8 cellular contexts compared by ENCODE assay signal in genomic region chr19:3054972-3055740, GRCh38. TPM values are rescaled to one million over a fixed set of nuclear protein-coding genes. Genes with fewer than 3 reads are reported as not detected.
DNase-seq lines count a peak whose midpoint lies in the region; TF ChIP-seq lines count a peak whose summit lies in the region.

No MANE protein-coding gene starts in this region.

- peaks cover 55% of the 10 kb centered on the region for H3K36me3 ChIP-seq in CD8-positive, alpha-beta memory T cell (ENCODE audit: insufficient read depth, low read length)
- peaks cover 55 to 58% of the 10 kb centered on the region in 2 experiments for H3K36me3 ChIP-seq in trophoblast cell (ENCODE audit: control insufficient read depth in 1 of 2, insufficient read depth in 2 of 2, low read length in 2 of 2)
- peaks cover 0 to 71% (median 22%) of the 10 kb centered on the region in 3 donors for H3K36me3 ChIP-seq in tibial nerve

- no peak overlapping the region for H3K4ac ChIP-seq in trophoblast cell (ENCODE audit: low read depth, low read length)

- no peak for TF ChIP-seq POLR2A in tibial nerve (IDR thresholded peaks at IDR 0.05)

- H3K4me3 Mint-ChIP-seq in CD8-positive, alpha-beta memory T cell = peak overlapping the region in 3 of 7 donors; percentile 28 to 58 (median 44)

- TF ChIP-seq CTCF in epithelial cell of esophagus (IDR thresholded peaks at IDR 0.05; ENCODE audit: insufficient read depth, low read depth, low read length, missing control alignments) (no peak), tibial nerve (IDR thresholded peaks at IDR 0.05) (no peak)

- H3K14ac ChIP-seq in trophoblast cell (ENCODE audit: low read length) = no peak overlapping the region

- peaks cover 62% of the 10 kb centered on the region for H3K4me1 ChIP-seq in CD8-positive, alpha-beta memory T cell (ENCODE audit: insufficient read depth, low read length)
- H3K4me1 ChIP-seq in trophoblast cell (ENCODE audit: control insufficient read depth in 1 of 2, insufficient read depth in 2 of 2, low read length in 2 of 2) (peaks cover 11 to 20% of the 10 kb centered on the region in 2 experiments), tibial nerve (peaks cover 0 to 77% (median 27%) of the 10 kb centered on the region in 4 donors)

- DNase-seq in CD8-positive, alpha-beta memory T cell = no peak
- DNase-seq in M059J (ENCODE audit: low read depth) = peak; percentile 41
- DNase-seq in epithelial cell of esophagus (ENCODE audit: low read depth) = peak; percentile 88
- DNase-seq in trophoblast cell = peak in 1 of 2 donors; percentile 61
- DNase-seq in MV-4-11 (lab: John Stamatoyannopoulos, UW) = no peak
- no peak for DNase-seq in NOMO-1 treated with dmso at 0.1 percent for 144 hours (lab: John Stamatoyannopoulos, UW; ENCODE audit: unreplicated experiment)
- DNase-seq in stimulated activated CD4-positive, alpha-beta T cell treated with anti-CD3 and anti-CD28 coated beads, Interleukin-2, amount 100 ng/mL, for 24 hours = no peak
- no peak for DNase-seq in tibial nerve (ENCODE audit: low spot score in 2 of 2)

- no peak overlapping the region for H2BK120ac ChIP-seq in trophoblast cell (ENCODE audit: insufficient read depth, low read length, poor library complexity)

- WGBS in trophoblast cell (ENCODE audit: extremely low coverage, insufficient coverage, insufficient read length) = no CpG with 5 or more reads among the region's 20 CpGs
- WGBS in tibial nerve, 2 donors = 75 to 78% methylated on average over 19 to 20 of the region's 20 CpGs

- no peak for TF ChIP-seq EP300 in tibial nerve (IDR thresholded peaks at IDR 0.05)

- peak overlapping the region in 5 of 8 donors; percentile 17 to 87 (median 72) for H3K27ac Mint-ChIP-seq in CD8-positive, alpha-beta memory T cell

- peaks cover 2% of the 10 kb centered on the region for H3K79me1 ChIP-seq in trophoblast cell (ENCODE audit: low read length)

- H3K36me3 Mint-ChIP-seq in CD8-positive, alpha-beta memory T cell = peaks cover 0 to 64% (median 13%) of the 10 kb centered on the region in 3 donors

- CTCF ChIA-PET in CD8-positive, alpha-beta memory T cell (lab: Charles Lee) = interaction anchor here (2.7 kb wide), 1 partner anchor 19 kb away, joined by 8 read pairs; no protein-coding TSS in a partner anchor

- H4K8ac ChIP-seq in trophoblast cell (ENCODE audit: low read depth, low read length) = no peak overlapping the region

- no peak overlapping the region for H2AFZ ChIP-seq in trophoblast cell (ENCODE audit: insufficient read depth, low read length, poor library complexity)

- H3K9me3 ChIP-seq in CD8-positive, alpha-beta memory T cell (ENCODE audit: low read length) = no peaks in the 10 kb centered on the region
- peaks cover 4% of the 10 kb centered on the region for H3K9me3 ChIP-seq in trophoblast cell (ENCODE audit: insufficient read depth, low read depth, low read length)
- H3K9me3 ChIP-seq in tibial nerve = no peaks in the 10 kb centered on the region

- H4K12ac ChIP-seq in trophoblast cell (ENCODE audit: low read depth, low read length) = no peak overlapping the region

- no peaks in the 10 kb centered on the region for H3K9me3 Mint-ChIP-seq in CD8-positive, alpha-beta memory T cell

- no peak overlapping the region for H3K27ac ChIP-seq in CD8-positive, alpha-beta memory T cell (ENCODE audit: low read depth, low read length)
- no peak overlapping the region for H3K27ac ChIP-seq in trophoblast cell (ENCODE audit: low read depth, low read length)
- peak overlapping the region in 2 of 4 donors; percentile 91 to 99 for H3K27ac ChIP-seq in tibial nerve

- POLR2A ChIA-PET in CD8-positive, alpha-beta memory T cell (lab: Charles Lee) = interaction anchor here (1.3 to 3.4 kb wide), 2 partner anchors 19 to 104 kb away, joined by 3 to 27 read pairs; no protein-coding TSS in a partner anchor

- H2BK12ac ChIP-seq in trophoblast cell (ENCODE audit: low read length) = no peak overlapping the region

- H3K18ac ChIP-seq in trophoblast cell (ENCODE audit: low read length) = no peak overlapping the region

- no peaks in the 10 kb centered on the region for H3K79me2 ChIP-seq in trophoblast cell (ENCODE audit: control insufficient read depth, insufficient read depth, low read length, poor library complexity)

- peaks cover 29 to 52% (median 31%) of the 10 kb centered on the region in 3 donors for H3K4me1 Mint-ChIP-seq in CD8-positive, alpha-beta memory T cell

- H3K4me2 ChIP-seq in trophoblast cell (ENCODE audit: low read length) = no peak overlapping the region

- no peak overlapping the region for H2BK5ac ChIP-seq in trophoblast cell (ENCODE audit: low read depth, low read length, poor library complexity)

- no peak overlapping the region for H2AK5ac ChIP-seq in trophoblast cell (ENCODE audit: low read length)

- no peak overlapping the region for H3K4me3 ChIP-seq in CD8-positive, alpha-beta memory T cell (ENCODE audit: low read length)
- H3K4me3 ChIP-seq in epithelial cell of esophagus (ENCODE audit: low read length) = peak overlapping the region; percentile 20
- H3K4me3 ChIP-seq in trophoblast cell (ENCODE audit: low read depth, low read length) = peak overlapping the region; percentile 6
- no peak overlapping the region for H3K4me3 ChIP-seq in tibial nerve

- no peaks in the 10 kb centered on the region for H3K27me3 Mint-ChIP-seq in CD8-positive, alpha-beta memory T cell

- H3K23ac ChIP-seq in trophoblast cell (ENCODE audit: low read length) = no peak overlapping the region

- no peaks in the 10 kb centered on the region for H3K27me3 ChIP-seq in CD8-positive, alpha-beta memory T cell (ENCODE audit: insufficient read depth, low read length, poor library complexity, severe bottlenecking)
- no peaks in the 10 kb centered on the region for H3K27me3 ChIP-seq in trophoblast cell (ENCODE audit: insufficient read depth, low read length)
- H3K27me3 ChIP-seq in tibial nerve = no peaks in the 10 kb centered on the region

- no peak overlapping the region for H3K9ac ChIP-seq in trophoblast cell (ENCODE audit: low read length)

- no peak overlapping the region for H4K91ac ChIP-seq in trophoblast cell (ENCODE audit: low read depth, low read length)

RNA-seq across cellular contexts. Expression of gene TLE5, which starts 7.1 kb away (rescaled TPM):
- 100 to 1,000 TPM; 335 to 352 TPM for total RNA-seq in CD8-positive, alpha-beta memory T cell
- 753 TPM for polyA plus RNA-seq in CD8-positive, alpha-beta memory T cell
- 186 and 200 TPM in 2 replicates for total RNA-seq in M059J (2014; rRNA removed; shearing (Covaris generic))
- polyA plus RNA-seq in trophoblast cell (2013) = 183 and 188 TPM in 2 replicates
- 1,000 to 10,000 TPM in 1 of 4 donors, 100 to 1,000 TPM in 3; 449 to 1,111 (median 479) TPM for total RNA-seq in tibial nerve

RNA-seq across cellular contexts. Expression of gene TLE2, which starts 26.1 kb away (rescaled TPM):
- 1 to 10 TPM; 3.8 to 5.3 TPM for total RNA-seq in CD8-positive, alpha-beta memory T cell
- 5.0 TPM for polyA plus RNA-seq in CD8-positive, alpha-beta memory T cell
- not detected in 2 replicates for total RNA-seq in M059J (2014; rRNA removed; shearing (Covaris generic))
- 1.2 and 1.4 TPM in 2 replicates for polyA plus RNA-seq in trophoblast cell (2013)
- total RNA-seq in tibial nerve = 100 to 1,000 TPM in 3 of 4 donors, 10 to 100 TPM in 1; 87.5 to 184 (median 122) TPM

RNA-seq across cellular contexts. Expression of gene GNA11, which starts 39.0 kb away (rescaled TPM):
- 1 to 10 TPM; 5.8 TPM for total RNA-seq in CD8-positive, alpha-beta memory T cell
- 0.10 TPM for polyA plus RNA-seq in CD8-positive, alpha-beta memory T cell
- 38.0 and 69.7 TPM in 2 replicates for total RNA-seq in M059J (2014; rRNA removed; shearing (Covaris generic))
- polyA plus RNA-seq in trophoblast cell (2013) = 41.4 and 43.4 TPM in 2 replicates
- total RNA-seq in tibial nerve = 100 to 1,000 TPM in 3 of 4 donors, 10 to 100 TPM in 1; 65.1 to 114 (median 107) TPM

Comparison
In these comparisons a context has a peak if more than half of its experiments do, and no peak if none do; other contexts are left out.
1. DNase-seq: peak in M059J (single experiment) and epithelial cell of esophagus (single experiment); none in CD8-positive, alpha-beta memory T cell (0 of 5), MV-4-11 (single experiment), NOMO-1 treated with dmso at 0.1 percent for 144 hours (single experiment), stimulated activated CD4-positive, alpha-beta T cell treated with anti-CD3 and anti-CD28 coated beads, Interleukin-2, amount 100 ng/mL, for 24 hours (0 of 2) and tibial nerve (0 of 2).
2. H3K4me3 ChIP-seq: peak in epithelial cell of esophagus (single experiment) and trophoblast cell (single experiment); none in CD8-positive, alpha-beta memory T cell (single experiment) and tibial nerve (0 of 4).
3. RNA of gene TLE2, which starts 26.1 kb away (total RNA-seq): 87.5 to 184 TPM in tibial nerve; 3.8 to 5.3 TPM in CD8-positive, alpha-beta memory T cell and not detected in M059J; every median in the first group is over 10 times any median in the second.